ENCODE assay signal across 2 cellular contexts in genomic region chr1:113394043-113394862, GRCh38.
TF ChIP-seq lines count a peak whose summit lies in the region.

No MANE protein-coding gene starts in this region.

TF ChIP-seq in HEK293, 187 proteins besides CTCF, POLR2A, EP300 and RAD21 (continued from another document):
- TF ChIP-seq ZNF488 (tag by site-specific recombination; IDR thresholded peaks at IDR 0.05) (no peak), PBX3 (CRISPR knock-in tag; IDR thresholded peaks at IDR 0.05) (no peak), ZNF221 (tag by site-specific recombination; IDR thresholded peaks at IDR 0.05; ENCODE audit: borderline replicate concordance) (no peak), GFI1B (tag by site-specific recombination; IDR thresholded peaks at IDR 0.05) (no peak), ZNF280C (tag by site-specific recombination; IDR thresholded peaks at IDR 0.05) (no peak), ZNF10 (tag by site-specific recombination; IDR thresholded peaks at IDR 0.05) (0 out of 2 replicates have a peak, but pooled peaks have one; percentile 17), ZNF747 (tag by site-specific recombination; IDR thresholded peaks at IDR 0.05) (no peak), ZNF830 (tag by site-specific recombination; IDR thresholded peaks at IDR 0.05; ENCODE audit: low read depth) (no peak), PRDM6 (tag by site-specific recombination; IDR thresholded peaks at IDR 0.05) (peak; percentile 61; the same call in 1 of the 2 replicates), TRIM28 (IDR thresholded peaks at IDR 0.05; ENCODE audit: borderline replicate concordance, low read length) (no peak), ZFP37 (tag by site-specific recombination; IDR thresholded peaks at IDR 0.05) (no peak), ZNF335 (tag by site-specific recombination; conservative IDR thresholded peaks at IDR 0.05) (0 out of 2 replicates have a peak, but pooled peaks have one; percentile 5), ZNF16 (tag by site-specific recombination; IDR thresholded peaks at IDR 0.05; ENCODE audit: low read depth) (no peak), SP7 (tag by site-specific recombination; IDR thresholded peaks at IDR 0.05) (no peak)

TF ChIP-seq in HepG2, 621 proteins besides CTCF, POLR2A, EP300 and RAD21 (continued from another document and continues in another):
- TF ChIP-seq ZNF362 (CRISPR knock-in tag; IDR thresholded peaks at IDR 0.05; ENCODE audit: borderline replicate concordance) (no peak), UBTF (CRISPR knock-in tag; IDR thresholded peaks at IDR 0.05) (no peak), ZNF232 (CRISPR knock-in tag; IDR thresholded peaks at IDR 0.05; ENCODE audit: borderline replicate concordance) (no peak), SP4 (CRISPR knock-in tag; IDR thresholded peaks at IDR 0.05) (no peak), SUZ12 (IDR thresholded peaks at IDR 0.05; ENCODE audit: low read depth, low read length) (no peak), ZNF260 (CRISPR knock-in tag; IDR thresholded peaks at IDR 0.05; ENCODE audit: borderline replicate concordance, low read depth) (no peak), GTF2F1 (IDR thresholded peaks at IDR 0.05; ENCODE audit: low read length) (no peak), RBM22 (optimal IDR thresholded peaks at IDR 0.05; ENCODE audit: low read length) (no peak), MED1 (CRISPR knock-in tag; IDR thresholded peaks at IDR 0.05) (no peak; the same call in 1 of the 2 replicates), HNF4A (CRISPR knock-in tag; IDR thresholded peaks at IDR 0.05) (peak; percentile 88), FLYWCH1 (CRISPR knock-in tag; IDR thresholded peaks at IDR 0.05) (no peak), MTA1 (CRISPR knock-in tag; IDR thresholded peaks at IDR 0.05; ENCODE audit: borderline replicate concordance) (no peak), ZNF883 (CRISPR knock-in tag; IDR thresholded peaks at IDR 0.05; ENCODE audit: not compliant biosample characterization) (no peak), ZKSCAN5 (CRISPR knock-in tag; IDR thresholded peaks at IDR 0.05) (no peak), FOXP1 (IDR thresholded peaks at IDR 0.05) (no peak), FOXP1 (CRISPR knock-in tag; IDR thresholded peaks at IDR 0.05) (peak; percentile 72), ZBTB3 (CRISPR knock-in tag; IDR thresholded peaks at IDR 0.05; ENCODE audit: borderline replicate concordance, low read depth) (no peak), YEATS4 (CRISPR knock-in tag; IDR thresholded peaks at IDR 0.05; ENCODE audit: borderline replicate concordance) (no peak), XRCC5 (optimal IDR thresholded peaks at IDR 0.05; ENCODE audit: low read length) (no peak), RELA (CRISPR knock-in tag; IDR thresholded peaks at IDR 0.05) (no peak), ZZZ3 (CRISPR knock-in tag; IDR thresholded peaks at IDR 0.05; ENCODE audit: borderline replicate concordance) (no peak), NR2F1 (CRISPR knock-in tag; IDR thresholded peaks at IDR 0.05) (no peak), LBX2 (CRISPR knock-in tag; IDR thresholded peaks at IDR 0.05; ENCODE audit: borderline replicate concordance) (no peak), ZNF235 (CRISPR knock-in tag; IDR thresholded peaks at IDR 0.05; ENCODE audit: borderline replicate concordance) (no peak), PAF1 (CRISPR knock-in tag; IDR thresholded peaks at IDR 0.05) (no peak), HOXD1 (CRISPR knock-in tag; IDR thresholded peaks at IDR 0.05) (no peak), CEBPG (CRISPR knock-in tag; IDR thresholded peaks at IDR 0.05) (no peak), ZNF512 (CRISPR knock-in tag; IDR thresholded peaks at IDR 0.05) (no peak), ZSCAN12 (CRISPR knock-in tag; IDR thresholded peaks at IDR 0.05) (no peak), IKZF5 (CRISPR knock-in tag; IDR thresholded peaks at IDR 0.05) (no peak), ZNF704 (CRISPR knock-in tag; IDR thresholded peaks at IDR 0.05; ENCODE audit: borderline replicate concordance) (no peak), CHD4 (IDR thresholded peaks at IDR 0.05; ENCODE audit: borderline replicate concordance, low read length) (peak; percentile 56; the same call in 1 of the 2 replicates), NPAS2 (CRISPR knock-in tag; IDR thresholded peaks at IDR 0.05; ENCODE audit: borderline replicate concordance) (no peak), MZF1 (CRISPR knock-in tag; IDR thresholded peaks at IDR 0.05; ENCODE audit: borderline replicate concordance) (no peak), MYC (CRISPR knock-in tag; IDR thresholded peaks at IDR 0.05; ENCODE audit: borderline replicate concordance) (no peak), ZNF749 (CRISPR knock-in tag; IDR thresholded peaks at IDR 0.05; ENCODE audit: borderline replicate concordance) (no peak), ZNF777 (CRISPR knock-in tag; IDR thresholded peaks at IDR 0.05) (no peak), ZNF10 (CRISPR knock-in tag; IDR thresholded peaks at IDR 0.05; ENCODE audit: borderline replicate concordance, low read depth) (no peak), IRF1 (CRISPR knock-in tag; IDR thresholded peaks at IDR 0.05; ENCODE audit: low read depth) (no peak), BATF2 (CRISPR knock-in tag; IDR thresholded peaks at IDR 0.05) (no peak), GABPA (IDR thresholded peaks at IDR 0.05; ENCODE audit: low read depth, low read length) (no peak), GABPA (CRISPR knock-in tag; IDR thresholded peaks at IDR 0.05; ENCODE audit: low read depth) (0 out of 2 replicates have a peak, but pooled peaks have one; percentile 3), HMG20A (CRISPR knock-in tag; IDR thresholded peaks at IDR 0.05; ENCODE audit: borderline replicate concordance) (peak; percentile 42; the same call in 1 of the 2 replicates), ETS1 (CRISPR knock-in tag; IDR thresholded peaks at IDR 0.05) (no peak), PAXIP1 (CRISPR knock-in tag; conservative IDR thresholded peaks at IDR 0.05) (peak; percentile 81), CBX2 (IDR thresholded peaks at IDR 0.05; ENCODE audit: low read depth, low read length) (no peak), CBX2 (CRISPR knock-in tag; IDR thresholded peaks at IDR 0.05; ENCODE audit: low read depth) (no peak), ZNF563 (CRISPR knock-in tag; IDR thresholded peaks at IDR 0.05) (no peak), HNF4G (IDR thresholded peaks at IDR 0.05; ENCODE audit: borderline replicate concordance, low read depth, low read length) (peak; percentile 79), HNF4G (CRISPR knock-in tag; IDR thresholded peaks at IDR 0.05; ENCODE audit: borderline replicate concordance, low read depth) (no peak), SOX5 (CRISPR knock-in tag; IDR thresholded peaks at IDR 0.05; ENCODE audit: borderline replicate concordance) (peak; percentile 61; the same call in 1 of the 2 replicates), ZNF136 (CRISPR knock-in tag; IDR thresholded peaks at IDR 0.05; ENCODE audit: low read depth) (no peak), MIER2 (CRISPR knock-in tag; IDR thresholded peaks at IDR 0.05) (no peak)
